In the genomic region with DNA sequence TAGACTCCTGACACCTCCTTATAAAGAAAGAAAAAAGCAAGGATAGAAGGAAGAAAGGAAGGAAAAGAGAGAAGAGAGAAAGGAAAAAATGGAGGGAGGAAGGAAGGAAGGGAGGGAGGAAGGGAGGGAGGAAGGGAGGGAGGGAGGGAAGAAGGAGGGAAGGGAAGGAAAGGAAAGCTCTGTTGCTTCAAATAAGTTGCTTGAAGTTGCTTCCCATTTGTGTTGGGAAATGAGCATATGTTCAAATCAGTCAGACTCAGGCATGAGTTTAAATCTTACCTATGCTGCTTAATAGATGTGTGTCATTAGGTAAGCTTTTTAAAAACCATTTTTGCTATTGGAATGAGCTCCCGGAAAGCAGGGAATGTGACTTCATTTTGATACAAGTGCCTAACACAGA, we compare ENCODE assay signal across 1 cellular context.
A peak's percentile ranks its signal among the peaks of the same experiment; 100 is the strongest.
TF ChIP-seq lines count a peak whose summit lies in the region.

No MANE protein-coding gene starts in this region.

TF ChIP-seq in HepG2, 621 proteins besides CTCF, POLR2A, EP300 and RAD21:
- TF ChIP-seq ZFX (CRISPR knock-in tag; IDR thresholded peaks at IDR 0.05; ENCODE audit: low read depth) (no peak), HNRNPK (IDR thresholded peaks at IDR 0.05; ENCODE audit: low read depth, low read length, poor library complexity, severe bottlenecking) (peak; percentile 67), PCBP2 (optimal IDR thresholded peaks at IDR 0.05; ENCODE audit: low read depth, low read length, poor library complexity, severe bottlenecking) (peak; percentile 60)
